In genomic region chr11:64240467-64241174, GRCh38 we compare ENCODE assay signal across 8 cellular contexts. TPM values are rescaled to one million over a fixed set of nuclear protein-coding genes. Genes with fewer than 3 reads are reported as not detected.
A peak's percentile ranks its signal among the peaks of the same experiment; 100 is the strongest.
DNase-seq lines count a peak whose midpoint lies in the region; ATAC-seq and TF ChIP-seq lines count a peak whose summit lies in the region.

Gene FKBP2 (plus strand): TSS chr11:64241095. CDS start chr11:64242388, 1,293 bp downstream.

- no peaks in the 10 kb centered on the region for H3K36me3 ChIP-seq in testis (ENCODE audit: low read depth, missing control alignments)

- H3K27me3 Mint-ChIP-seq in activated naive CD4-positive, alpha-beta T cell treated with anti-CD3 and anti-CD28 coated beads, Interleukin-2, amount 50 U/mL, for 24 hours: no peaks in the 10 kb centered on the region

- H3K4me3 ChIP-seq in GM08714 (ENCODE audit: low read length) (peak within 1 kb of the TSS; percentile 78), testis (peak within 1 kb of the TSS; percentile 68 to 97)

- H3K4me3 Mint-ChIP-seq in activated naive CD4-positive, alpha-beta T cell treated with anti-CD3 and anti-CD28 coated beads, Interleukin-2, amount 50 U/mL, for 24 hours: peak within 1 kb of the TSS; percentile 93

- peak; percentile 98 for DNase-seq in NCI-H1092 (lab: John Stamatoyannopoulos, UW)
- DNase-seq in globus pallidus (ENCODE audit: low spot score): peak; percentile 97
- peak; percentile 95 for DNase-seq in omental fat pad (ENCODE audit: low spot score)
- DNase-seq in testis: peak; percentile 97

- no peak for TF ChIP-seq POLR2A in testis (IDR thresholded peaks at IDR 0.05)

- H3K27me3 ChIP-seq in testis: no peaks in the 10 kb centered on the region

- H3K4me1 ChIP-seq in testis: peaks cover 34% of the 10 kb centered on the region

- peaks cover 30% of the 10 kb centered on the region for H3K4me1 Mint-ChIP-seq in activated naive CD4-positive, alpha-beta T cell treated with anti-CD3 and anti-CD28 coated beads, Interleukin-2, amount 50 U/mL, for 24 hours

- TF ChIP-seq CTCF in omental fat pad (IDR thresholded peaks at IDR 0.05): no peak
- no peak for TF ChIP-seq CTCF in testis (IDR thresholded peaks at IDR 0.05)

- H3K36me3 Mint-ChIP-seq in activated naive CD4-positive, alpha-beta T cell treated with anti-CD3 and anti-CD28 coated beads, Interleukin-2, amount 50 U/mL, for 24 hours: no peaks in the 10 kb centered on the region

- intact Hi-C loops in testis (cut with DNase I; ENCODE audit: low total_unique reads): no loop called here

- peak within 1 kb of the TSS; percentile 92 to 99 for H3K27ac ChIP-seq in testis

- no peaks in the 10 kb centered on the region for H3K9me3 Mint-ChIP-seq in activated naive CD4-positive, alpha-beta T cell treated with anti-CD3 and anti-CD28 coated beads, Interleukin-2, amount 50 U/mL, for 24 hours

- H3K9me3 ChIP-seq in testis: no peaks in the 10 kb centered on the region

- 0% methylated on average over 12 to 52 of the region's 52 CpGs for WGBS in testis, 2 donors

- peak within 1 kb of the TSS; percentile 97 for H3K27ac Mint-ChIP-seq in activated naive CD4-positive, alpha-beta T cell treated with anti-CD3 and anti-CD28 coated beads, Interleukin-2, amount 50 U/mL, for 24 hours

- ATAC-seq in HG02588 (IDR thresholded peaks at IDR 0.05; ENCODE audit: unreplicated experiment) (peak; percentile 56), SK-N-SH treated with all-trans-retinoic acid at 6 μM for 48 hours (peak; percentile 60), omental fat pad (ENCODE audit: low FRiP score) (peak; percentile 86)

TF ChIP-seq in SK-N-SH treated with all-trans-retinoic acid at 6 μM for 48 hours, 23 proteins besides CTCF, POLR2A, EP300 and RAD21:
- TF ChIP-seq PATZ1 (CRISPR knock-in tag; IDR thresholded peaks at IDR 0.05; ENCODE audit: borderline replicate concordance) (peak; percentile 79), POU6F1 (CRISPR knock-in tag; IDR thresholded peaks at IDR 0.05; ENCODE audit: borderline replicate concordance, low read depth) (no peak)

RNA-seq across cellular contexts. Expression of gene FKBP2, which starts in this region (rescaled TPM):
- 10 to 100 TPM; 41.8 to 78.5 (median 49.5) TPM for total RNA-seq in omental fat pad
- total RNA-seq in testis: 100 to 1,000 TPM; 151 to 159 TPM
- 159 TPM for polyA plus RNA-seq in testis (ENCODE audit: insufficient read depth, low read depth, low replicate concordance)

Comparison
In these comparisons a context has a peak if more than half of its experiments do, and no peak if none do; other contexts are left out.
1. Peak in every context shown above with its lines: DNase-seq, ATAC-seq, H3K4me3 ChIP-seq and H3K27ac ChIP-seq.